ENCODE assay signal across 20 cellular contexts in genomic region chr3:135199137-135199536, GRCh38.
DNase-seq lines count a peak whose midpoint lies in the region; ATAC-seq and TF ChIP-seq lines count a peak whose summit lies in the region.
"Had no signal": no experiment of that assay in that cellular context is flagged by ENCODE, and none has a peak within 500 bp of the region (broad histone marks: within the 10 kb centered on the region; RNA-seq: fewer than 3 reads in every experiment).

No MANE protein-coding gene starts in this region.

- H3K4me1 Mint-ChIP-seq in osteocyte (ENCODE audit: unreplicated experiment): no peaks in the 10 kb centered on the region
- H3K4me1 Mint-ChIP-seq: CD14-positive monocyte, GM23338, T-helper 17 cell had no signal

- H3K36me3 Mint-ChIP-seq in osteocyte (ENCODE audit: unreplicated experiment): no peaks in the 10 kb centered on the region
- H3K36me3 Mint-ChIP-seq: CD14-positive monocyte had no signal

- ATAC-seq in GM18861 (IDR thresholded peaks at IDR 0.05; ENCODE audit: unreplicated experiment) (peak; percentile 74), GM21619 (IDR thresholded peaks at IDR 0.05; ENCODE audit: unreplicated experiment) (peak; percentile 61), HG03064 (IDR thresholded peaks at IDR 0.05; ENCODE audit: low read depth, unreplicated experiment) (peak; percentile 63)
- ATAC-seq: GM23338, T-helper 17 cell had no signal

- no peak overlapping the region for H3K27ac Mint-ChIP-seq in osteocyte (ENCODE audit: unreplicated experiment)
- H3K27ac Mint-ChIP-seq: CD14-positive monocyte, GM23338, T-helper 17 cell had no signal

- TF ChIP-seq CTCF in osteocyte (IDR thresholded peaks at IDR 0.05): no peak

- H3K4me3 Mint-ChIP-seq in osteocyte (ENCODE audit: unreplicated experiment): no peak overlapping the region
- H3K4me3 Mint-ChIP-seq: CD14-positive monocyte, GM23338, T-helper 17 cell had no signal

- peaks cover 4% of the 10 kb centered on the region for H3K9me3 Mint-ChIP-seq in osteocyte (ENCODE audit: unreplicated experiment)
- H3K9me3 Mint-ChIP-seq: GM23338 had no signal

- intact Hi-C loops in posterior cingulate gyrus (cut with DNase I): no loop called here

- H3K27me3 Mint-ChIP-seq in osteocyte (ENCODE audit: unreplicated experiment): no peaks in the 10 kb centered on the region
- H3K27me3 Mint-ChIP-seq: T-helper 17 cell had no signal

- DNase-seq in osteocyte (ENCODE audit: extremely low spot score, unreplicated experiment) (peak; percentile 11), NCI-H226 (no peak), NCI-H187 (lab: John Stamatoyannopoulos, UW) (no peak), posterior cingulate gyrus (no peak), SKM-1 treated with dmso at 0.1 percent for 144 hours (lab: John Stamatoyannopoulos, UW; ENCODE audit: unreplicated experiment) (no peak)
- DNase-seq: ACHN, AML-193, GF-D8, NCI-H1105 treated with DMSO at 0.1 percent for 48 hours, NCI-H187 treated with DMSO at 0.1 percent for 48 hours, NCI-H2171, NCI-H748 treated with DMSO at 0.1 percent for 48 hours, OCI-M1, SHP77 treated with DMSO at 0.1 percent for 48 hours, T-helper 17 cell had no signal
